ENCODE assay signal across 15 cellular contexts in genomic region chr16:84040823-84041391, GRCh38. TPM values are rescaled to one million over a fixed set of nuclear protein-coding genes. Genes with fewer than 3 reads are reported as not detected.
DNase-seq lines count a peak whose midpoint lies in the region; ATAC-seq and TF ChIP-seq lines count a peak whose summit lies in the region.
"Had no signal": no experiment of that assay in that cellular context is flagged by ENCODE, and none has a peak within 500 bp of the region (broad histone marks: within the 10 kb centered on the region; RNA-seq: fewer than 3 reads in every experiment).

No MANE protein-coding gene starts in this region.

- H3K9me3 Mint-ChIP-seq in brain (peaks cover 4 to 16% (median 5%) of the 10 kb centered on the region in 5 experiments), nephron progenitor cell (peaks cover 6% of the 10 kb centered on the region)
- no peaks in the 10 kb centered on the region for H3K9me3 Mint-ChIP-seq in activated CD4-positive, alpha-beta T cell treated with anti-CD3 and anti-CD28 coated beads, Interleukin-2, amount 10 ng/mL, durations not matched to agents 24 days and 14 days

- H3K4me1 Mint-ChIP-seq in brain (peaks cover 63% of the 10 kb centered on the region), nephron progenitor cell (peaks cover 61% of the 10 kb centered on the region)
- H3K4me1 Mint-ChIP-seq in activated CD4-positive, alpha-beta T cell treated with anti-CD3 and anti-CD28 coated beads, Interleukin-2, amount 10 ng/mL, durations not matched to agents 24 days and 14 days: no peaks in the 10 kb centered on the region

- ATAC-seq in HG02642 (IDR thresholded peaks at IDR 0.05; ENCODE audit: poor library complexity, unreplicated experiment): no peak
- ATAC-seq in HG03135 (IDR thresholded peaks at IDR 0.05; ENCODE audit: unreplicated experiment): no peak

- H3K4me3 Mint-ChIP-seq in brain (peak overlapping the region in 1 of 5 experiments; percentile 4), nephron progenitor cell (peak overlapping the region; percentile 8)
- no peak overlapping the region for H3K4me3 Mint-ChIP-seq in activated CD4-positive, alpha-beta T cell treated with anti-CD3 and anti-CD28 coated beads, Interleukin-2, amount 10 ng/mL, durations not matched to agents 24 days and 14 days

- DNase-seq in Ammon's horn (ENCODE audit: low spot score): peak; percentile 31
- peak; percentile 38 for DNase-seq in H4 (ENCODE audit: low spot score)
- DNase-seq in nephron progenitor cell: no peak
- DNase-seq in activated CD4-positive, alpha-beta T cell treated with anti-CD3 and anti-CD28 coated beads, Interleukin-2, amount 10 ng/mL, durations not matched to agents 24 days and 14 days: no peak
- DNase-seq in NCI-H748 (lab: John Stamatoyannopoulos, UW; ENCODE audit: unreplicated experiment): no peak
- DNase-seq: activated CD4-positive, alpha-beta T cell treated with anti-CD3 and anti-CD28 coated beads, Interleukin-2, amount 50 U/mL, for 4 hours; activated gamma-delta T cell; Caco-2; kidney glomerular epithelial cell; NCI-H526 treated with DMSO at 0.1 percent for 48 hours; T-helper 1 cell had no signal

- H3K27me3 Mint-ChIP-seq in brain (peaks cover 27% of the 10 kb centered on the region), nephron progenitor cell (ENCODE audit: low read depth, poor library complexity) (peaks cover 32% of the 10 kb centered on the region)
- H3K27me3 Mint-ChIP-seq in activated CD4-positive, alpha-beta T cell treated with anti-CD3 and anti-CD28 coated beads, Interleukin-2, amount 10 ng/mL, durations not matched to agents 24 days and 14 days: peaks cover 22% of the 10 kb centered on the region

- intact Hi-C loops in activated CD4-positive, alpha-beta T cell treated with anti-CD3 and anti-CD28 coated beads, Interleukin-2, amount 10 ng/mL, durations not matched to agents 24 days and 14 days (cut with micrococcal nuclease): no loop called here

- TF ChIP-seq CTCF in brain (conservative IDR thresholded peaks at IDR 0.05) (no peak), nephron progenitor cell (IDR thresholded peaks at IDR 0.05) (no peak)

- H3K36me3 Mint-ChIP-seq in brain (no peaks in the 10 kb centered on the region), nephron progenitor cell (ENCODE audit: low read depth) (peaks cover 2% of the 10 kb centered on the region)
- no peaks in the 10 kb centered on the region for H3K36me3 Mint-ChIP-seq in activated CD4-positive, alpha-beta T cell treated with anti-CD3 and anti-CD28 coated beads, Interleukin-2, amount 10 ng/mL, durations not matched to agents 24 days and 14 days (ENCODE audit: low read depth)

- H3K27ac Mint-ChIP-seq in brain (peak overlapping the region in 3 of 5 experiments; percentile 57 to 93 (median 92)), nephron progenitor cell (peak overlapping the region; percentile 85)
- H3K27ac Mint-ChIP-seq in activated CD4-positive, alpha-beta T cell treated with anti-CD3 and anti-CD28 coated beads, Interleukin-2, amount 10 ng/mL, durations not matched to agents 24 days and 14 days: no peak overlapping the region

RNA-seq across cellular contexts. Expression of gene SLC38A8, which starts 1.7 kb away (rescaled TPM):
- not detected in 2 replicates for total RNA-seq in H4 (2014; rRNA removed; shearing (Covaris generic))
- polyA plus RNA-seq in brain (ENCODE audit: insufficient read depth, low read depth, low replicate concordance): 4.1 TPM
- total RNA-seq in activated CD4-positive, alpha-beta T cell treated with anti-CD3 and anti-CD28 coated beads, Interleukin-2, amount 10 ng/mL, durations not matched to agents 24 days and 14 days: not detected in 2 replicates
- total RNA-seq: frontal cortex had no signal

Comparison
In these comparisons a context has a peak if more than half of its experiments do, and no peak if none do; other contexts are left out.
1. DNase-seq: peak in Ammon's horn (single experiment) and H4 (single experiment); none in nephron progenitor cell (single experiment), activated CD4-positive, alpha-beta T cell treated with anti-CD3 and anti-CD28 coated beads, Interleukin-2, amount 10 ng/mL, durations not matched to agents 24 days and 14 days (single experiment) and NCI-H748 (single experiment).